ENCODE assay signal across 9 cellular contexts in the genomic region with DNA sequence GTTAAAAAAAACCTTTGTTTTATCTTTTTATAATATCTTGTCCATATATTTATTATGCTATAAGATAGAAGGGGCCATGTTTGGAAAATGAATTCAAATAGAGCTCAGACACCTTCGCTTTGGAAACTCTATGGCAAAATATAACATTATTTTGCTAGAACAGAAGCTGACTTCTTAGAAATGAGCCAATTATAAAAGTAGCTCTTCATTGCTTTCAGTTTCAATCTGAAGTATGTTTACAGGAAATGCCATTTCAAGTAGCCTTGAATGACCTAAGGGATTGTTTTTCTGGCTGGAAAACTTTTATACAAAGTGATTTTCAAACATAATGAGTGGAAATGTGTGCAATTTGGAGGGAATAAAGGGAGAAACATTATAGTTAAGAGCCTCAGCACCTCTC. TPM values are rescaled to one million over a fixed set of nuclear protein-coding genes. Genes with fewer than 3 reads are reported as not detected.
DNase-seq lines count a peak whose midpoint lies in the region; ATAC-seq and TF ChIP-seq lines count a peak whose summit lies in the region.
"Had no signal": no experiment of that assay in that cellular context is flagged by ENCODE, and none has a peak within 500 bp of the region (broad histone marks: within the 10 kb centered on the region; RNA-seq: fewer than 3 reads in every experiment).

No MANE protein-coding gene starts in this region.

- no peaks in the 10 kb centered on the region for H3K9me3 ChIP-seq in OCI-LY3 (ENCODE audit: insufficient read depth, low read length)
- no peaks in the 10 kb centered on the region for H3K9me3 ChIP-seq in tibial nerve

- no peak overlapping the region; the same call in 1 of the 2 replicates for H2AFZ ChIP-seq in OCI-LY3 (ENCODE audit: low read depth, low read length)

- H4K20me1 ChIP-seq in OCI-LY3 (ENCODE audit: insufficient read depth, low read length), result no peaks in the 10 kb centered on the region

- H3K27me3 ChIP-seq in OCI-LY3 (ENCODE audit: low read depth, low read length), result no peaks in the 10 kb centered on the region
- no peaks in the 10 kb centered on the region for H3K27me3 ChIP-seq in tibial nerve

- peak; percentile 86 for ATAC-seq in GM18498 (IDR thresholded peaks at IDR 0.05; ENCODE audit: unreplicated experiment)
- ATAC-seq in GM21786 (IDR thresholded peaks at IDR 0.05; ENCODE audit: unreplicated experiment), result peak; percentile 91

- no peak overlapping the region for H3K4me3 ChIP-seq in OCI-LY3 (ENCODE audit: low read length)
- no peak overlapping the region for H3K4me3 ChIP-seq in fibroblast of pulmonary artery (replicated peaks; ENCODE audit: low read depth, low read length)
- H3K4me3 ChIP-seq in tibial nerve, result peak overlapping the region in 1 of 4 donors; percentile 8
- H3K4me3 ChIP-seq: lung had no signal

- peaks cover 12% of the 10 kb centered on the region for H3K4me1 ChIP-seq in OCI-LY3 (ENCODE audit: low read length)
- H3K4me1 ChIP-seq in tibial nerve, result peaks cover 0 to 35% (median 8%) of the 10 kb centered on the region in 4 donors

- no peak for TF ChIP-seq POLR2A in tibial nerve (IDR thresholded peaks at IDR 0.05)

- H3K36me3 ChIP-seq in OCI-LY3 (replicated peaks; ENCODE audit: low read depth, low read length), result no peaks in the 10 kb centered on the region
- no peaks in the 10 kb centered on the region for H3K36me3 ChIP-seq in tibial nerve

- H3K4me2 ChIP-seq in OCI-LY3 (ENCODE audit: low read length), result peak overlapping the region; percentile 35; the same call in 1 of the 2 replicates

- no peaks in the 10 kb centered on the region for H3K79me2 ChIP-seq in OCI-LY3 (ENCODE audit: low read length)

- no peak overlapping the region for H3K9ac ChIP-seq in OCI-LY3 (ENCODE audit: low read length)

- peak; percentile 49 for DNase-seq in fibroblast of pulmonary artery (ENCODE audit: low read depth)
- DNase-seq in tibial nerve (ENCODE audit: low spot score in 2 of 2), result no peak
- no peak for DNase-seq in NCI-H2081 treated with DMSO at 0.1 percent for 48 hours (lab: John Stamatoyannopoulos, UW)
- no peak for DNase-seq in COR-L47 (lab: John Stamatoyannopoulos, UW)
- DNase-seq in NCI-H69 (lab: John Stamatoyannopoulos, UW), result no peak

- H3K27ac ChIP-seq in OCI-LY3 (ENCODE audit: low read length), result no peak overlapping the region
- H3K27ac ChIP-seq in tibial nerve, result peak overlapping the region; percentile 32 to 81 (median 60)

- no peak for TF ChIP-seq EP300 in tibial nerve (IDR thresholded peaks at IDR 0.05)

- 2 to 11% methylated on average over 1 of the region's 1 CpG for WGBS in tibial nerve, 2 donors

- no peak for TF ChIP-seq CTCF in OCI-LY3 (IDR thresholded peaks at IDR 0.05; ENCODE audit: low read depth, low read length)
- no peak for TF ChIP-seq CTCF in fibroblast of pulmonary artery (IDR thresholded peaks at IDR 0.05; ENCODE audit: low read length, missing control alignments)
- no peak for TF ChIP-seq CTCF in tibial nerve (IDR thresholded peaks at IDR 0.05)

RNA-seq across cellular contexts. Expression of gene GBP5, which starts 37.8 kb away (rescaled TPM):
- 1 to 10 TPM in 3 of 4 donors, under 1 TPM in 1; 0.78 to 3.9 (median 2.2) TPM for total RNA-seq in tibial nerve

RNA-seq across cellular contexts. Expression of gene GBP6, which starts 53.4 kb away (rescaled TPM):
- not detected for total RNA-seq in tibial nerve
